9 cellular contexts compared by ENCODE assay signal in genomic region chr17:48439875-48440505, GRCh38.
A peak's percentile ranks its signal among the peaks of the same experiment; 100 is the strongest.
DNase-seq lines count a peak whose midpoint lies in the region; ATAC-seq lines count a peak whose summit lies in the region.
"Had no signal": no experiment of that assay in that cellular context is flagged by ENCODE, and none has a peak within 500 bp of the region (broad histone marks: within the 10 kb centered on the region; RNA-seq: fewer than 3 reads in every experiment).

No MANE protein-coding gene starts in this region.

- DNase-seq in OCI-M1 (lab: John Stamatoyannopoulos, UW) (peak; percentile 57), retina (peak; percentile 64), NCI-H226 (no peak), GM19240 (ENCODE audit: insufficient read length, low spot score) (no peak)
- peak; percentile 71 for DNase-seq in activated naive CD4-positive, alpha-beta T cell treated with anti-CD3 and anti-CD28 coated beads, Interleukin-2, amount 10 ng/mL, durations not matched to agents 7 days and 5 days
- DNase-seq: amygdala had no signal

- H3K9me3 Mint-ChIP-seq in activated naive CD4-positive, alpha-beta T cell treated with anti-CD3 and anti-CD28 coated beads, Interleukin-2, amount 10 ng/mL, durations not matched to agents 7 days and 5 days: peaks cover 10% of the 10 kb centered on the region

- ATAC-seq in GM19463 (IDR thresholded peaks at IDR 0.05; ENCODE audit: unreplicated experiment): peak; percentile 27
- ATAC-seq in HG03280 (IDR thresholded peaks at IDR 0.05; ENCODE audit: unreplicated experiment): no peak
- ATAC-seq in HG02884 (IDR thresholded peaks at IDR 0.05; ENCODE audit: unreplicated experiment): no peak

- CTCF ChIA-PET in activated naive CD4-positive, alpha-beta T cell treated with anti-CD3 and anti-CD28 coated beads, Interleukin-2, amount 10 ng/mL, durations not matched to agents 7 days and 5 days (lab: Charles Lee): interaction anchor here (0.7 to 3.4 kb wide), 7 partner anchors 12 to 49 kb away, joined by 3 to 24 read pairs (median 3); no protein-coding TSS in a partner anchor

- peaks cover 17% of the 10 kb centered on the region for H3K36me3 Mint-ChIP-seq in activated naive CD4-positive, alpha-beta T cell treated with anti-CD3 and anti-CD28 coated beads, Interleukin-2, amount 10 ng/mL, durations not matched to agents 7 days and 5 days

- H3K4me1 Mint-ChIP-seq in activated naive CD4-positive, alpha-beta T cell treated with anti-CD3 and anti-CD28 coated beads, Interleukin-2, amount 10 ng/mL, durations not matched to agents 7 days and 5 days: peaks cover 93% of the 10 kb centered on the region

- peak overlapping the region; percentile 96 for H3K27ac Mint-ChIP-seq in activated naive CD4-positive, alpha-beta T cell treated with anti-CD3 and anti-CD28 coated beads, Interleukin-2, amount 10 ng/mL, durations not matched to agents 7 days and 5 days

- peak overlapping the region; percentile 53 for H3K4me3 Mint-ChIP-seq in activated naive CD4-positive, alpha-beta T cell treated with anti-CD3 and anti-CD28 coated beads, Interleukin-2, amount 10 ng/mL, durations not matched to agents 7 days and 5 days

- H3K27me3 Mint-ChIP-seq in activated naive CD4-positive, alpha-beta T cell treated with anti-CD3 and anti-CD28 coated beads, Interleukin-2, amount 10 ng/mL, durations not matched to agents 7 days and 5 days: no peaks in the 10 kb centered on the region

Comparison
In these comparisons a context has a peak if more than half of its experiments do, and no peak if none do; other contexts are left out.
1. DNase-seq: peak in OCI-M1 (single experiment), activated naive CD4-positive, alpha-beta T cell treated with anti-CD3 and anti-CD28 coated beads, Interleukin-2, amount 10 ng/mL, durations not matched to agents 7 days and 5 days (single experiment) and retina (single experiment); none in NCI-H226 (single experiment) and GM19240 (single experiment).